ENCODE assay signal across 34 cellular contexts in the genomic region with DNA sequence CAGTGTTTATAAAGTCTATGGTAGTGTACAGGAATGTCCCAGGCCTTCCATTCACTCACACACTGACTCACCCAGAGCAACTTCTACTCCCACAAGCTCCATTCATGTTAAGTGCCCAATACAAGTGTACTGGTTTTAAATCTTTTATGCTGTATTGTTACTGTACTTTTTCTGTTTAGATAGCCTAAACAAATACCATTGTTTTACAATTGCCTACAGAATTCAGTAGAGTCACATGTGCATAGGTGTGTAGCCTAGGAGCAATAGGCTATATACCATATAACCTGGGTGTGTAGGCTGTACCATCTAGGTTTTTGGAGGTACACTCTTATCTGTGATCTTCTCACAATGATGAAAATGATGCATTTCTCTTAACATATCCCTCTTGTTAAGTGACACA.
"Had no signal": no experiment of that assay in that cellular context is flagged by ENCODE, and none has a peak within 500 bp of the region (broad histone marks: within the 10 kb centered on the region; RNA-seq: fewer than 3 reads in every experiment).

No MANE protein-coding gene starts in this region.

- H3K9me3 ChIP-seq: MG63 had no signal

- H3K27me3 ChIP-seq: MG63 had no signal

- H3K36me3 ChIP-seq: MG63 had no signal

- H3K4me3 ChIP-seq: MG63 had no signal

- DNase-seq: Karpas-422, Kasumi-1, KG1, MG63, MM.1S, MV-4-11, NCI-H1048, NCI-H1092, NCI-H1092 treated with DMSO at 0.1 percent for 48 hours, NCI-H1105, NCI-H1105 treated with DMSO at 0.1 percent for 48 hours, NCI-H1417 treated with DMSO at 0.1 percent for 48 hours, NCI-H1436, NCI-H1436 treated with DMSO at 0.1 percent for 48 hours, NCI-H146, NCI-H1694, NCI-H1694 treated with DMSO at 0.1 percent for 48 hours, NCI-H187, NCI-H187 treated with DMSO at 0.1 percent for 48 hours, NCI-H1930, NCI-H2029, NCI-H2029 treated with DMSO at 0.1 percent for 48 hours, NCI-H2081, NCI-H2081 treated with DMSO at 0.1 percent for 48 hours, NCI-H2107, NCI-H2171, NCI-H2171 treated with DMSO at 0.1 percent for 48 hours, NCI-H2227 treated with DMSO at 0.1 percent for 48 hours, NCI-H226, NCI-H345, NCI-H446, NCI-H446 treated with DMSO at 0.1 percent for 48 hours, NCI-H510A had no signal

- H3K27ac ChIP-seq: KMS-11 had no signal
